21 cellular contexts compared by ENCODE assay signal in genomic region chr16:51132484-51132883, GRCh38. TPM values are rescaled to one million over a fixed set of nuclear protein-coding genes. Genes with fewer than 3 reads are reported as not detected.
"Had no signal": no experiment of that assay in that cellular context is flagged by ENCODE, and none has a peak within 500 bp of the region (broad histone marks: within the 10 kb centered on the region; RNA-seq: fewer than 3 reads in every experiment).

No MANE protein-coding gene starts in this region.

- H3K4me1 ChIP-seq: foreskin keratinocyte, psoas muscle, testis, transverse colon had no signal

- H3K9me3 ChIP-seq: neutrophil, psoas muscle, testis, transverse colon had no signal

- H3K27me3 ChIP-seq: testis had no signal

- H3K36me3 ChIP-seq: neutrophil, transverse colon had no signal

- H3K27ac ChIP-seq: foreskin keratinocyte, neutrophil, psoas muscle, testis had no signal

- DNase-seq: cortex of kidney; effector memory CD4-positive, alpha-beta T cell; erythroblast; foreskin keratinocyte; kidney; left ventricle myocardium superior; mesenchymal stem cell; naive thymus-derived CD4-positive, alpha-beta T cell; psoas muscle; retina; stimulated activated CD4-positive, alpha-beta T cell treated with anti-CD3 and anti-CD28 coated beads, Interleukin-2, amount 100 ng/mL, for 24 hours; stimulated activated CD4-positive, alpha-beta T cell treated with anti-CD3 and anti-CD28 coated beads, Interleukin-4, amount 100 ng/mL, for 4 hours; stimulated activated naive B cell treated with anti-CD40 and anti-IgM and Interleukin-4, amounts not matched to agents 10 μg/mL and 1 μg/mL and 100 μg/mL, for 72 hours; stimulated activated naive CD8-positive, alpha-beta T cell treated with anti-CD3 and anti-CD28 coated beads, Interleukin-15, amount 100 ng/mL, for 72 hours; testis; transverse colon had no signal

- H3K4me3 ChIP-seq: lung, psoas muscle, testis, transverse colon had no signal

RNA-seq across cellular contexts. Expression of gene SALL1, which starts 18.6 kb away (rescaled TPM):
- total RNA-seq: endothelial cell of umbilical vein; foreskin keratinocyte; left ventricle myocardium superior; mononuclear cell; naive thymus-derived CD4-positive, alpha-beta T cell; psoas muscle; skeletal muscle tissue had no signal
- polyA plus RNA-seq: endothelial cell of umbilical vein; foreskin keratinocyte; lung; naive thymus-derived CD4-positive, alpha-beta T cell; psoas muscle had no signal
